Comparison of ENCODE assay signal across 8 cellular contexts in genomic region chrX:129523076-129524055, GRCh38. TPM values are rescaled to one million over a fixed set of nuclear protein-coding genes. Genes with fewer than 3 reads are reported as not detected.
DNase-seq lines count a peak whose midpoint lies in the region; ATAC-seq lines count a peak whose summit lies in the region.

SMARCA1 (minus strand) TSS chrX:129523490; CDS start chrX:129523370, 120 bp downstream.

- intact Hi-C loops in cardiac septum (cut with DNase I): no loop called here

- ATAC-seq in GM21723 (IDR thresholded peaks at IDR 0.05; ENCODE audit: unreplicated experiment) (no peak), GM19023 (IDR thresholded peaks at IDR 0.05; ENCODE audit: unreplicated experiment) (no peak), HG02840 (IDR thresholded peaks at IDR 0.05; ENCODE audit: low FRiP score, unreplicated experiment) (no peak)

- DNase-seq in EL (peak; percentile 60), NCI-H146 treated with DMSO at 0.1 percent for 48 hours (lab: John Stamatoyannopoulos, UW; ENCODE audit: unreplicated experiment) (peak; percentile 31), anterior cingulate cortex (lab: John Stamatoyannopoulos, UW) (peak in 50 of 58 donors; percentile 1 to 47 (median 20)), cardiac septum (ENCODE audit: low spot score) (no peak), occipital lobe (lab: John Stamatoyannopoulos, UW) (peak; percentile 6)

RNA-seq across cellular contexts. Expression of gene SMARCA1, which starts in this region (rescaled TPM):
- total RNA-seq in cardiac septum (26.8 TPM), occipital lobe (78.0 TPM)
